In genomic region chr4:105147226-105148151, GRCh38 we compare ENCODE assay signal across 8 cellular contexts. TPM values are rescaled to one million over a fixed set of nuclear protein-coding genes. Genes with fewer than 3 reads are reported as not detected.
DNase-seq lines count a peak whose midpoint lies in the region; ATAC-seq and TF ChIP-seq lines count a peak whose summit lies in the region.

No MANE protein-coding gene starts in this region.

- H3K27ac Mint-ChIP-seq in CD14-positive monocyte = peak overlapping the region; percentile 98 to 100 (median 100)

- peaks cover 7 to 18% of the 10 kb centered on the region in 2 donors for H3K36me3 Mint-ChIP-seq in CD14-positive monocyte

- peak overlapping the region; percentile 59 for H3K4me3 ChIP-seq in HAP-1
- peak overlapping the region; percentile 86 for H3K4me3 ChIP-seq in SJCRH30
- H3K4me3 ChIP-seq in astrocyte of the spinal cord (ENCODE audit: low read depth, low read length) = peak overlapping the region; percentile 98

- peak overlapping the region; percentile 90 for H3K27ac ChIP-seq in SJCRH30

- in situ Hi-C loops in HAP-1 (cut with MboI; ENCODE audit: low sequenced_read_pairs) (no loop called here), astrocyte of the spinal cord (cut with HindIII; ENCODE audit: low sequenced_read_pairs) (no loop called here)

- H3K4me3 Mint-ChIP-seq in CD14-positive monocyte = peak overlapping the region; percentile 96 to 99

- no peaks in the 10 kb centered on the region for H3K9me3 ChIP-seq in HAP-1
- H3K9me3 ChIP-seq in SJCRH30 (replicated peaks) = no peaks in the 10 kb centered on the region

- intact Hi-C loops in CD14-positive monocyte (cut with micrococcal nuclease) = loop anchor here (5.0 to 10.0 kb wide), 5 partner anchors 35 to 327 kb away; partner anchors contain the start of gene PPA2 (in 1 of the 2)

- ATAC-seq in HG03378 (IDR thresholded peaks at IDR 0.05; ENCODE audit: unreplicated experiment) (no peak), GM18517 (IDR thresholded peaks at IDR 0.05; ENCODE audit: unreplicated experiment) (no peak)

- H3K27me3 ChIP-seq in HAP-1 (ENCODE audit: low read depth) = no peaks in the 10 kb centered on the region
- no peaks in the 10 kb centered on the region for H3K27me3 ChIP-seq in SJCRH30

- no peak for TF ChIP-seq CTCF in CD14-positive monocyte (IDR thresholded peaks at IDR 0.05)
- no peak for TF ChIP-seq CTCF in astrocyte of the spinal cord (IDR thresholded peaks at IDR 0.05; ENCODE audit: low read depth, low read length)

- H3K36me3 ChIP-seq in HAP-1 (replicated peaks) (no peaks in the 10 kb centered on the region), SJCRH30 (no peaks in the 10 kb centered on the region)

- H3K27me3 Mint-ChIP-seq in CD14-positive monocyte (ENCODE audit: low read depth in 3 of 3) = peaks cover 0 to 2% (median 0%) of the 10 kb centered on the region in 3 donors

- DNase-seq in CD14-positive monocyte (ENCODE audit: low spot score) = peak; percentile 49
- DNase-seq in HAP-1 (ENCODE audit: low spot score in 2 of 2) = peak; percentile 76 to 82
- peak; percentile 43 to 68 for DNase-seq in SJCRH30
- peak; percentile 69 for DNase-seq in astrocyte of the spinal cord (ENCODE audit: low read depth, low spot score)
- DNase-seq in hypothalamus (lab: John Stamatoyannopoulos, UW) = peak in 46 of 51 donors; percentile 5 to 77 (median 36)
- DNase-seq in retina = peak; percentile 85

- peaks cover 0 to 7% (median 0%) of the 10 kb centered on the region in 7 donors for H3K9me3 Mint-ChIP-seq in CD14-positive monocyte

- H3K4me1 Mint-ChIP-seq in CD14-positive monocyte = peaks cover 47% of the 10 kb centered on the region

- H3K4me1 ChIP-seq in HAP-1 = peaks cover 24% of the 10 kb centered on the region
- H3K4me1 ChIP-seq in SJCRH30 = peaks cover 2% of the 10 kb centered on the region; the same call in 1 of the 2 replicates

RNA-seq across cellular contexts. Expression of gene TET2, which starts 0.8 kb away (rescaled TPM):
- polyA plus RNA-seq in CD14-positive monocyte = 10 to 100 TPM; 22.6 to 47.1 TPM
- total RNA-seq in SJCRH30 (2014; rRNA removed; shearing (Covaris generic)) = 22.5 and 25.2 TPM in 2 replicates
